In genomic region chr4:53695540-53696463, GRCh38 we compare ENCODE assay signal across 15 cellular contexts.
A peak's percentile ranks its signal among the peaks of the same experiment; 100 is the strongest.
DNase-seq lines count a peak whose midpoint lies in the region; ATAC-seq, FAIRE-seq and TF ChIP-seq lines count a peak whose summit lies in the region.
"Had no signal": no experiment of that assay in that cellular context is flagged by ENCODE, and none has a peak within 500 bp of the region (broad histone marks: within the 10 kb centered on the region; RNA-seq: fewer than 3 reads in every experiment).

No MANE protein-coding gene starts in this region.

- 26% methylated on average over 7 of the region's 7 CpGs for WGBS in GM12878 (ENCODE audit: insufficient coverage, insufficient replicate concordance, low lambda C conversion rate, missing lambda C conversion rate)

- H3K4me3 Mint-ChIP-seq in mesothelial cell of epicardium, result no peak overlapping the region
- H3K4me3 Mint-ChIP-seq: activated CD4-positive, alpha-beta T cell treated with anti-CD3 and anti-CD28 coated beads, Interleukin-2, amount 10 ng/mL, durations not matched to agents 24 days and 14 days had no signal

- no peak for TF ChIP-seq CTCF in GM12878 (IDR thresholded peaks at IDR 0.05 in 2 of 3, conservative IDR thresholded peaks at IDR 0.05 in 1 of 3; ENCODE audit: control insufficient read depth in 2 of 3, extremely low read depth in 1 of 3, insufficient read depth in 1 of 3, low read depth in 3 of 3, low read length in 3 of 3)
- no peak for TF ChIP-seq CTCF in mesothelial cell of epicardium (IDR thresholded peaks at IDR 0.05; ENCODE audit: unreplicated experiment)

- POLR2A ChIA-PET in GM12878 (lab: Charles Lee), result interaction anchor here (1.4 kb wide), 2 partner anchors 9 to 41 kb away, joined by 7 to 8 read pairs; no protein-coding TSS in a partner anchor

- peak; percentile 65 for ATAC-seq in GM18858 (IDR thresholded peaks at IDR 0.05; ENCODE audit: unreplicated experiment)
- peak; percentile 64 for ATAC-seq in GM21515 (IDR thresholded peaks at IDR 0.05; ENCODE audit: unreplicated experiment)
- peak; percentile 80 for ATAC-seq in HG03139 (IDR thresholded peaks at IDR 0.05; ENCODE audit: unreplicated experiment)
- peak; percentile 91 for ATAC-seq in GM12878

- H3K4me1 Mint-ChIP-seq in mesothelial cell of epicardium, result no peaks in the 10 kb centered on the region
- H3K4me1 Mint-ChIP-seq: activated CD4-positive, alpha-beta T cell treated with anti-CD3 and anti-CD28 coated beads, Interleukin-2, amount 10 ng/mL, durations not matched to agents 24 days and 14 days had no signal

- TF ChIP-seq POLR2A in GM12878 (IDR thresholded peaks at IDR 0.05; ENCODE audit: low read depth, low read length), result no peak

- RAD21 ChIA-PET in GM12878 (lab: Charles Lee; ENCODE audit: unreplicated experiment), result interaction anchor here (0.9 to 5.3 kb wide), 6 partner anchors 10 to 55 kb away, joined by 3 to 31 read pairs (median 9); no protein-coding TSS in a partner anchor

- no peaks in the 10 kb centered on the region for H3K27me3 Mint-ChIP-seq in mesothelial cell of epicardium (ENCODE audit: low read depth)

- no peaks in the 10 kb centered on the region for H3K36me3 Mint-ChIP-seq in mesothelial cell of epicardium

- peaks cover 3% of the 10 kb centered on the region for H3K9me3 Mint-ChIP-seq in mesothelial cell of epicardium

- peak; percentile 44 for FAIRE-seq in GM12878 (lab: Jason Lieb, UNC)
- FAIRE-seq in urothelium cell line (lab: Jason Lieb, UNC), result no peak

- H4K20me1 ChIP-seq in GM12878 (ENCODE audit: control insufficient read depth, insufficient read depth), result no peaks in the 10 kb centered on the region

- no peak for TF ChIP-seq RAD21 in GM12878 (IDR thresholded peaks at IDR 0.05; ENCODE audit: insufficient read depth, low read depth, low read length)

- no peak overlapping the region for H3K27ac Mint-ChIP-seq in mesothelial cell of epicardium
- H3K27ac Mint-ChIP-seq: activated CD4-positive, alpha-beta T cell treated with anti-CD3 and anti-CD28 coated beads, Interleukin-2, amount 10 ng/mL, durations not matched to agents 24 days and 14 days had no signal

- DNase-seq in GM12878 (ENCODE audit: low read depth, low spot score), result peak; percentile 53
- DNase-seq in NCI-H226, result no peak
- no peak for DNase-seq in mesothelial cell of epicardium (ENCODE audit: low spot score in 2 of 2, unreplicated experiment in 2 of 2)
- DNase-seq in GF-D8 (lab: John Stamatoyannopoulos, UW), result no peak
- DNase-seq in urothelium cell line (ENCODE audit: low spot score), result no peak
- DNase-seq: activated CD4-positive, alpha-beta T cell treated with anti-CD3 and anti-CD28 coated beads, Interleukin-2, amount 10 ng/mL, durations not matched to agents 24 days and 14 days; activated gamma-delta T cell; cerebellar nuclear complex; NCI-H1694; thyroid gland had no signal

- H3K27ac ChIP-seq in GM12878 (ENCODE audit: control insufficient read depth, insufficient read depth), result peak overlapping the region; percentile 0; the same call in 1 of the 2 replicates
- H3K27ac ChIP-seq: HL-60, prostate gland, thyroid gland had no signal

- H3K4me1 ChIP-seq in GM12878 (ENCODE audit: control insufficient read depth, insufficient read depth, low read length), result peaks cover 7% of the 10 kb centered on the region
- H3K4me1 ChIP-seq: prostate gland had no signal

- H2AFZ ChIP-seq in GM12878 (ENCODE audit: control insufficient read depth, low read depth, low read length), result peak overlapping the region; percentile 13

- H3K79me2 ChIP-seq in GM12878 (ENCODE audit: control insufficient read depth, insufficient read depth, low read length), result no peaks in the 10 kb centered on the region

- H3K27me3 ChIP-seq in GM12878 (replicated peaks in 1 of 2; ENCODE audit: control insufficient read depth in 2 of 2, insufficient read depth in 2 of 2, low read length in 1 of 2), result no peaks in the 10 kb centered on the region
- H3K27me3 ChIP-seq: thyroid gland had no signal

- CTCF ChIA-PET in GM12878 (lab: Yijun Ruan, JAX), result interaction anchor here (0.6 to 6.1 kb wide), 6 partner anchors 8 to 109 kb away, joined by 3 to 39 read pairs (median 5); no protein-coding TSS in a partner anchor

- TF ChIP-seq EP300 in GM12878 (IDR thresholded peaks at IDR 0.05; ENCODE audit: borderline replicate concordance in 1 of 2, control insufficient read depth in 1 of 2, low read depth in 2 of 2, low read length in 2 of 2), result peak; percentile 13 to 34; a peak in 1 of 4 replicates

- H3K4me3 ChIP-seq in GM12878, result no peak overlapping the region
- H3K4me3 ChIP-seq: prostate gland, thyroid gland had no signal

- SMC1A ChIA-PET in GM12878 (lab: Charles Lee; ENCODE audit: uncharacterized antibody, unreplicated experiment), result interaction anchor here (0.7 to 14.8 kb wide), 9 partner anchors 8 to 94 kb away, joined by 3 to 145 read pairs (median 6); no protein-coding TSS in a partner anchor

- peaks cover 2% of the 10 kb centered on the region; the same call in 2 of the 3 replicates for H3K9me3 ChIP-seq in GM12878 (replicated peaks; ENCODE audit: control insufficient read depth, insufficient read depth, low read length)
- H3K9me3 ChIP-seq: prostate gland, thyroid gland had no signal

- in situ Hi-C loops in GM12878 (cut with MboI), result no loop called here

- H3K9ac ChIP-seq in GM12878 (ENCODE audit: control insufficient read depth, insufficient read depth, low read length), result no peak overlapping the region

- TSS peak; percentile 79 for BruUV-seq in GM12878 (replicated peaks; lab: Mats Ljungman, UMichigan)

- intact Hi-C loops in GM12878 (cut with micrococcal nuclease; ENCODE audit: unreplicated experiment), result no loop called here

- H3K36me3 ChIP-seq in GM12878 (ENCODE audit: control insufficient read depth in 2 of 2, insufficient read depth in 2 of 2, low read length in 1 of 2), result no peaks in the 10 kb centered on the region
- H3K36me3 ChIP-seq: prostate gland, thyroid gland had no signal

- peak overlapping the region; percentile 44 for H3K4me2 ChIP-seq in GM12878 (ENCODE audit: control insufficient read depth, insufficient read depth)

TF ChIP-seq in GM12878, 131 proteins besides CTCF, POLR2A, EP300 and RAD21 (continues in another document):
- TF ChIP-seq DPF2 (IDR thresholded peaks at IDR 0.05), result 0 out of 2 replicates have a peak, but pooled peaks have one; percentile 22
- peak; percentile 42; the same call in 1 of the 2 replicates for TF ChIP-seq ATF7 (IDR thresholded peaks at IDR 0.05; ENCODE audit: low read depth)
- TF ChIP-seq ZNF274 (IDR thresholded peaks at IDR 0.05; ENCODE audit: insufficient read depth, insufficient read length), result no peak
- TF ChIP-seq POLR2AphosphoS2 (IDR thresholded peaks at IDR 0.05; ENCODE audit: low read depth, low read length), result 0 out of 2 replicates have a peak, but pooled peaks have one; percentile 27
- TF ChIP-seq NR2F1 (conservative IDR thresholded peaks at IDR 0.05), result 0 out of 2 replicates have a peak, but pooled peaks have one; percentile 22
- 0 out of 2 replicates have a peak, but pooled peaks have one; percentile 51 for TF ChIP-seq NBN (IDR thresholded peaks at IDR 0.05)
- peak; percentile 89 for TF ChIP-seq ZNF687 (IDR thresholded peaks at IDR 0.05)
- TF ChIP-seq RUNX3 (IDR thresholded peaks at IDR 0.05; ENCODE audit: low read length), result no peak
- TF ChIP-seq POLR2AphosphoS5 (IDR thresholded peaks at IDR 0.05; ENCODE audit: low read length), result peak; percentile 61; the same call in 1 of the 2 replicates
- no peak for TF ChIP-seq RCOR1 (conservative IDR thresholded peaks at IDR 0.05; ENCODE audit: low read depth, low read length)
- peak; percentile 57; the same call in 1 of the 2 replicates for TF ChIP-seq IKZF1 (conservative IDR thresholded peaks at IDR 0.05)
- 0 out of 2 replicates have a peak, but pooled peaks have one; percentile 36 for TF ChIP-seq CHD1 (IDR thresholded peaks at IDR 0.05; ENCODE audit: low read depth, low read length)
- no peak for TF ChIP-seq BCL3 (IDR thresholded peaks at IDR 0.05; ENCODE audit: borderline replicate concordance, insufficient read depth, low read depth, low read length, poor library complexity, severe bottlenecking)
- 0 out of 2 replicates have a peak, but pooled peaks have one; percentile 49 for TF ChIP-seq LARP7 (IDR thresholded peaks at IDR 0.05)
